ENCODE assay signal across 8 cellular contexts in genomic region chr5:136133416-136134383, GRCh38. TPM values are rescaled to one million over a fixed set of nuclear protein-coding genes. Genes with fewer than 3 reads are reported as not detected.
DNase-seq lines count a peak whose midpoint lies in the region; ATAC-seq and TF ChIP-seq lines count a peak whose summit lies in the region.

No MANE protein-coding gene starts in this region.

- POLR2A ChIA-PET in A673 (lab: Charles Lee; ENCODE audit: low non-redundant PET) (interaction anchor here (0.5 kb wide), 1 partner anchor 1962 kb away, joined by 4 read pairs; no protein-coding TSS in a partner anchor), PC-9 (lab: Charles Lee; ENCODE audit: unreplicated experiment) (interaction anchor here (0.6 to 1.1 kb wide), 3 partner anchors 16 to 831 kb away, joined by 4 to 17 read pairs (median 7); no protein-coding TSS in a partner anchor)

- H3K27me3 ChIP-seq in A673 (replicated peaks; ENCODE audit: insufficient read depth, low read depth, low read length, poor library complexity) (peaks cover 6% of the 10 kb centered on the region), PC-9 (ENCODE audit: insufficient read depth, low read depth) (no peaks in the 10 kb centered on the region), breast epithelium (no peaks in the 10 kb centered on the region), sigmoid colon (no peaks in the 10 kb centered on the region)

- H3K4me1 ChIP-seq in A673 (ENCODE audit: insufficient read depth, low read length, poor library complexity, severe bottlenecking) = peaks cover 20% of the 10 kb centered on the region
- H3K4me1 ChIP-seq in PC-9 (replicated peaks; ENCODE audit: insufficient read depth) = peaks cover 19% of the 10 kb centered on the region
- H3K4me1 ChIP-seq in breast epithelium = peaks cover 0 to 17% of the 10 kb centered on the region in 2 donors
- peaks cover 0 to 53% (median 39%) of the 10 kb centered on the region in 4 donors for H3K4me1 ChIP-seq in sigmoid colon

- H3K4me3 ChIP-seq in A673 (ENCODE audit: low read depth, low read length, poor library complexity, severe bottlenecking) = peak overlapping the region; percentile 84
- H3K4me3 ChIP-seq in GM08714 (ENCODE audit: low read length) = peak overlapping the region; percentile 77
- peak overlapping the region; percentile 78 for H3K4me3 ChIP-seq in PC-9
- peak overlapping the region; percentile 92 to 95 (median 94) for H3K4me3 ChIP-seq in breast epithelium
- peak overlapping the region; percentile 85 for H3K4me3 ChIP-seq in iPS-18c (ENCODE audit: insufficient read depth, low read depth, low read length)
- H3K4me3 ChIP-seq in sigmoid colon = peak overlapping the region; percentile 59 to 86 (median 80)

- peak overlapping the region; percentile 81 for H2AFZ ChIP-seq in PC-9

- DNase-seq in A673 (ENCODE audit: low spot score) (peak; percentile 76), PC-9 (peak; percentile 43 to 60), breast epithelium (ENCODE audit: low spot score in 2 of 2) (peak in 1 of 2 donors; percentile 24), sigmoid colon (peak; percentile 78)

- H3K36me3 ChIP-seq in A673 (ENCODE audit: insufficient read depth, low read length, poor library complexity, severe bottlenecking) (no peaks in the 10 kb centered on the region), PC-9 (ENCODE audit: low read depth) (no peaks in the 10 kb centered on the region), breast epithelium (no peaks in the 10 kb centered on the region), sigmoid colon (no peaks in the 10 kb centered on the region)

- CTCF ChIA-PET in A673 (lab: Charles Lee) = interaction anchor here (1.0 kb wide), 1 partner anchor 79 kb away, joined by 3 read pairs; no protein-coding TSS in a partner anchor
- CTCF ChIA-PET in PC-9 (lab: Charles Lee) = no interaction called here

- no TSS peak for BruUV-seq in A673 (replicated peaks; lab: Mats Ljungman, UMichigan)
- no TSS peak for BruUV-seq in PC-9 (replicated peaks; lab: Mats Ljungman, UMichigan)

- peaks cover 8% of the 10 kb centered on the region; the same call in 1 of the 2 replicates for H3F3A ChIP-seq in PC-9 (ENCODE audit: insufficient read depth, low read depth)

- peaks cover 60% of the 10 kb centered on the region for H3K79me2 ChIP-seq in PC-9 (ENCODE audit: low read depth)

- H3K9me3 ChIP-seq in A673 (ENCODE audit: low read depth, low read length, poor library complexity, severe bottlenecking) = no peaks in the 10 kb centered on the region
- H3K9me3 ChIP-seq in PC-9 (ENCODE audit: insufficient read depth, low read depth) = no peaks in the 10 kb centered on the region
- H3K9me3 ChIP-seq in breast epithelium = no peaks in the 10 kb centered on the region
- H3K9me3 ChIP-seq in iPS-18c (ENCODE audit: control insufficient read depth, insufficient read depth, low read length) = no peaks in the 10 kb centered on the region
- no peaks in the 10 kb centered on the region for H3K9me3 ChIP-seq in sigmoid colon

- TF ChIP-seq POLR2A in breast epithelium (IDR thresholded peaks at IDR 0.05) (no peak), sigmoid colon (IDR thresholded peaks at IDR 0.05) (no peak)

- 2 to 4% methylated on average over 25 of the region's 25 CpGs for WGBS in sigmoid colon, 2 donors

- ATAC-seq in HG03135 (IDR thresholded peaks at IDR 0.05; ENCODE audit: unreplicated experiment) = peak; percentile 15
- no peak for ATAC-seq in HG03565 (IDR thresholded peaks at IDR 0.05; ENCODE audit: unreplicated experiment)

- intact Hi-C loops in A673 (cut with micrococcal nuclease; ENCODE audit: unreplicated experiment) = no loop called here
- intact Hi-C loops in PC-9 (cut with micrococcal nuclease; ENCODE audit: unreplicated experiment) = loop anchor here (5.0 kb wide), 1 partner anchor 36 kb away; no protein-coding TSS in a partner anchor
- intact Hi-C loops in breast epithelium (cut with DNase I; ENCODE audit: low total_unique reads) = loop anchor here (5.0 kb wide), 1 partner anchor 1106 kb away; no protein-coding TSS in a partner anchor
- intact Hi-C loops in sigmoid colon (cut with DNase I) = loop anchor here (2.0 kb wide), 3 partner anchors 45 to 63 kb away; no protein-coding TSS in a partner anchor

- peak overlapping the region; percentile 82 for H3K4me2 ChIP-seq in PC-9

- TF ChIP-seq CTCF in A673 (conservative IDR thresholded peaks at IDR 0.05; ENCODE audit: low read depth, low read length) (no peak), PC-9 (conservative IDR thresholded peaks at IDR 0.05) (no peak), breast epithelium (IDR thresholded peaks at IDR 0.05) (no peak), sigmoid colon (IDR thresholded peaks at IDR 0.05) (no peak)

- TF ChIP-seq EP300 in sigmoid colon (IDR thresholded peaks at IDR 0.05) = no peak

- peak overlapping the region; percentile 88 for H3K27ac ChIP-seq in A673 (ENCODE audit: low read depth, low read length, poor library complexity, severe bottlenecking)
- peak overlapping the region; percentile 60 for H3K27ac ChIP-seq in PC-9
- peak overlapping the region; percentile 96 to 98 for H3K27ac ChIP-seq in breast epithelium
- peak overlapping the region; percentile 97 to 99 (median 98) for H3K27ac ChIP-seq in sigmoid colon

- H3K9me2 ChIP-seq in PC-9 (ENCODE audit: insufficient read depth) = no peaks in the 10 kb centered on the region

- peaks cover 24% of the 10 kb centered on the region for H4K20me1 ChIP-seq in PC-9 (ENCODE audit: insufficient read depth)

RNA-seq across cellular contexts. Expression of gene SMAD5, which starts 1.1 kb away (rescaled TPM):
- total RNA-seq in A673 (2021) (72.0 and 73.0 TPM in 2 replicates), PC-9 (2021) (50.6 and 58.2 TPM in 2 replicates), breast epithelium (10 to 100 TPM; 45.6 to 63.7 (median 52.4) TPM), sigmoid colon (10 to 100 TPM; 47.6 to 85.0 (median 59.8) TPM)
- polyA plus RNA-seq in sigmoid colon = 1 to 10 TPM; 4.9 to 9.7 (median 6.6) TPM

RNA-seq across cellular contexts. Expression of gene SMIM32, which starts 59.3 kb away (rescaled TPM):
- total RNA-seq in A673 (2021) (not detected in 2 replicates), PC-9 (2021) (not detected in 2 replicates), breast epithelium (not detected), sigmoid colon (under 1 TPM in 1 of 4 donors, not detected in 3; 0.36 TPM)
- 10 to 100 TPM in 2 of 3 donors, 1 to 10 TPM in 1; 8.6 to 10.8 (median 10.7) TPM for polyA plus RNA-seq in sigmoid colon
